ENCODE assay signal across 7 cellular contexts in the genomic region with DNA sequence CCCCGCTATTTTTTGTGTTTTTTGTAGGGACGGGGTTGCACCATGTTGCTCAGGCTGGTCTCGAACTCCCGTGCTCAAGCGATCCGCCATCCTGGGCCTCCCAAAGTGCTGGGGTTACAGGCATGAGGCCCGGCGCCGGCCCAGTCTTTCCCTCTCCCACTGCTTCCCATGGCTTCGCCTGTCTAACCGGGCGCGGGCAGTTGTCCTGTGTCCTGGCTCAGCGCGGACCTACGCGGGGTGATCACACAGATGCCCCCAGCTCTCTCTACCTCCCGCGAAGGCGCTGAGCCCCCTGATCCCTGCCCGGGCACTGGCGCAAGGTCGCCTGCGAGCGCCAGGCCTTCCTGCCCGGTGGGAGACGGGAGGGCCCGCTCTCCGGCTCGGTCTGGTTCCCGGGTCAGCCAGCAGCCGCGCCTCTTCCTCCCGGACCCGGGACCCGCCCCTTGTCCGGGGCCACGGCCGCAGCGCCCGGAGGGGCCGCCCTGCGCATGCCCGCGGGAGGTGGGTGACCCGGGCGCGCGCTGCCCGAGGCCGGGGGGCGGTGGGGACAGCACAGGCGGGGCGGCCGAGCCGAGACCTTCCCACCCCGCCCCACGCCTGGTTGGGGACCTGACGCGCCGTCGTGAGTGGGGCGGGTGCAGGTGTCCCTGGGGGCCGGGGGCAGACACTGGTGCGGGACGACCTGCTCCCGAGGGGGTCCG. TPM values are rescaled to one million over a fixed set of nuclear protein-coding genes. Genes with fewer than 3 reads are reported as not detected.
DNase-seq lines count a peak whose midpoint lies in the region; ATAC-seq and TF ChIP-seq lines count a peak whose summit lies in the region.
"Not testable (repeated sequence)": the region's sequence is repeated elsewhere in the genome, so short reads cannot be mapped to it uniquely, and the experiment has no call there.

No MANE protein-coding gene starts in this region.

- not testable (repeated sequence) for H3K36me3 Mint-ChIP-seq in activated T-cell treated with anti-CD3 and anti-CD28 coated beads, Interleukin-2, amount 50 U/mL, for 72 hours (ENCODE audit: insufficient read depth in 2 of 2); endodermal cell (ENCODE audit: low read depth)

- H3K4me1 ChIP-seq in endodermal cell (ENCODE audit: control insufficient read depth, insufficient read depth, low read length); right cardiac atrium (ENCODE audit: control insufficient read depth, insufficient read depth, low read length); sigmoid colon: not testable (repeated sequence)

- 36 to 58% methylated on average over 5 to 7 of the region's 68 CpGs for WGBS in endodermal cell (ENCODE audit: insufficient coverage in 1 of 2, insufficient read length in 1 of 2), 2 experiments
- WGBS in right cardiac atrium: 11% methylated on average over 56 of the region's 68 CpGs
- WGBS in sigmoid colon, 2 donors: 11 to 18% methylated on average over 46 to 61 of the region's 68 CpGs

- intact Hi-C loops in right cardiac atrium (cut with DNase I); sigmoid colon (cut with DNase I): not testable (repeated sequence)

- not testable (repeated sequence) for H3K36me3 ChIP-seq in endodermal cell (ENCODE audit: control insufficient read depth, insufficient read depth, low read length); sigmoid colon

- not testable (repeated sequence) for H3K9ac ChIP-seq in endodermal cell (ENCODE audit: extremely low read depth, low read length, poor library complexity, severe bottlenecking)

- peak; percentile 47 to 51 for ATAC-seq in activated T-cell treated with anti-CD3 and anti-CD28 coated beads, Interleukin-2, amount 50 U/mL, for 72 hours (replicated peaks in 1 of 2)
- peak; percentile 97 for ATAC-seq in right cardiac atrium

- not testable (repeated sequence) for H3K27ac ChIP-seq in endodermal cell (ENCODE audit: low read depth, low read length)
- H3K27ac ChIP-seq in right cardiac atrium (ENCODE audit: low read length): peak overlapping the region; percentile 30
- peak overlapping the region; percentile 58 to 79 (median 69) for H3K27ac ChIP-seq in sigmoid colon

- POLR2A ChIA-PET in GM10248 (lab: Yijun Ruan, JAX): not testable (repeated sequence)

- not testable (repeated sequence) for H3K9me3 Mint-ChIP-seq in activated T-cell treated with anti-CD3 and anti-CD28 coated beads, Interleukin-2, amount 50 U/mL, for 72 hours; endodermal cell

- H3K27ac Mint-ChIP-seq in activated T-cell treated with anti-CD3 and anti-CD28 coated beads, Interleukin-2, amount 50 U/mL, for 72 hours; endodermal cell: not testable (repeated sequence)

- TF ChIP-seq CTCF in GM10248 (IDR thresholded peaks at IDR 0.05; ENCODE audit: control extremely low read depth, extremely low read depth, low read depth, missing control alignments); endodermal cell (conservative IDR thresholded peaks at IDR 0.05); sigmoid colon (IDR thresholded peaks at IDR 0.05): not testable (repeated sequence)

- not testable (repeated sequence) for TF ChIP-seq POLR2A in sigmoid colon (IDR thresholded peaks at IDR 0.05)

- not testable (repeated sequence) for H3K9me3 ChIP-seq in endodermal cell (ENCODE audit: control insufficient read depth, low read length); right cardiac atrium (ENCODE audit: control insufficient read depth, low read length); sigmoid colon

- DNase-seq in GM10248 (ENCODE audit: extremely low spot score) (peak; percentile 52), NCI-H146 (lab: John Stamatoyannopoulos, UW) (peak; percentile 25), endodermal cell (peak; percentile 73), right cardiac atrium (peak; percentile 81 to 93 (median 92)), mesenteric fat pad (ENCODE audit: low spot score) (peak; percentile 92), sigmoid colon (peak; percentile 74)
- DNase-seq in activated T-cell treated with anti-CD3 and anti-CD28 coated beads, Interleukin-2, amount 50 U/mL, for 72 hours: peak in 1 of 2 donors; percentile 4

- not testable (repeated sequence) for H3K27me3 Mint-ChIP-seq in activated T-cell treated with anti-CD3 and anti-CD28 coated beads, Interleukin-2, amount 50 U/mL, for 72 hours (ENCODE audit: low read depth); endodermal cell (ENCODE audit: insufficient read depth)

- CTCF ChIA-PET in GM10248 (lab: Yijun Ruan, JAX): not testable (repeated sequence)

- H3K27me3 ChIP-seq in endodermal cell (ENCODE audit: control insufficient read depth, insufficient read depth, low read length, poor library complexity, severe bottlenecking); right cardiac atrium (ENCODE audit: control insufficient read depth, insufficient read depth); sigmoid colon: not testable (repeated sequence)

- not testable (repeated sequence) for H3K4me1 Mint-ChIP-seq in activated T-cell treated with anti-CD3 and anti-CD28 coated beads, Interleukin-2, amount 50 U/mL, for 72 hours (ENCODE audit: low read depth); endodermal cell

- not testable (repeated sequence) for TF ChIP-seq EP300 in sigmoid colon (IDR thresholded peaks at IDR 0.05)

- not testable (repeated sequence) for H3K4me3 Mint-ChIP-seq in activated T-cell treated with anti-CD3 and anti-CD28 coated beads, Interleukin-2, amount 50 U/mL, for 72 hours
- peak overlapping the region; percentile 44 for H3K4me3 Mint-ChIP-seq in endodermal cell

- not testable (repeated sequence) for H3K4me3 ChIP-seq in endodermal cell (ENCODE audit: low read length)
- peak overlapping the region; percentile 89 for H3K4me3 ChIP-seq in right cardiac atrium (ENCODE audit: low read length)
- peak overlapping the region; percentile 34 to 55 (median 51) for H3K4me3 ChIP-seq in sigmoid colon

RNA-seq across cellular contexts. Expression of a gene that starts 14.0 kb away (rescaled TPM):
- total RNA-seq in activated T-cell treated with anti-CD3 and anti-CD28 coated beads, Interleukin-2, amount 50 U/mL, for 72 hours: 1 to 10 TPM; 1.6 to 2.2 TPM
- 1 to 10 TPM; 2.0 to 2.2 TPM for total RNA-seq in endodermal cell
- polyA plus RNA-seq in endodermal cell (2013, experiment 1 of 2): 10.1 TPM
- polyA plus RNA-seq in endodermal cell (2013, experiment 2 of 2): 14.7 TPM
- total RNA-seq in right cardiac atrium: under 1 TPM; 0.34 to 0.74 (median 0.48) TPM
- 0.18 TPM for polyA plus RNA-seq in right cardiac atrium
- 0.61 TPM for total RNA-seq in mesenteric fat pad
- under 1 TPM in 2 of 4 donors, not detected in 2; 0.66 to 0.83 TPM for total RNA-seq in sigmoid colon
- polyA plus RNA-seq in sigmoid colon: 1 to 10 TPM in 1 of 3 donors, under 1 TPM in 2; 0.60 to 2.2 (median 0.69) TPM
